In genomic region chr7:116730097-116731018, GRCh38 we compare ENCODE assay signal across 30 cellular contexts. TPM values are rescaled to one million over a fixed set of nuclear protein-coding genes. Genes with fewer than 3 reads are reported as not detected.
DNase-seq lines count a peak whose midpoint lies in the region; ATAC-seq, FAIRE-seq and TF ChIP-seq lines count a peak whose summit lies in the region.
"Had no signal": no experiment of that assay in that cellular context is flagged by ENCODE, and none has a peak within 500 bp of the region (broad histone marks: within the 10 kb centered on the region; RNA-seq: fewer than 3 reads in every experiment).

No MANE protein-coding gene starts in this region.

- in situ Hi-C loops in HepG2 (cut with HindIII; ENCODE audit: extremely low pct_ligation_motif_present, low pct_unique_long_range_greater_than_20kb): no loop called here

- ATAC-seq in PC-3: peak; percentile 81
- no peak for ATAC-seq in HepG2
- ATAC-seq in activated T-cell treated with anti-CD3 and anti-CD28 coated beads, Interleukin-2, amount 50 U/mL, for 4 hours: no peak
- ATAC-seq in GM21529 (IDR thresholded peaks at IDR 0.05; ENCODE audit: unreplicated experiment): no peak
- ATAC-seq: activated CD8-positive, alpha-beta T cell treated with anti-CD3 and anti-CD28 coated beads, Interleukin-2, amount 10 ng/mL, durations not matched to agents 7 days and 5 days; gastroesophageal sphincter; left cardiac atrium; right cardiac atrium had no signal

- H3K9ac ChIP-seq in PC-3 (ENCODE audit: low read length) (no peak overlapping the region), HepG2 (ENCODE audit: insufficient read depth, low read depth, low read length) (no peak overlapping the region)
- H3K9ac ChIP-seq: neural progenitor cell had no signal

- DNase-seq in activated CD4-positive, alpha-beta T cell treated with anti-CD3 and anti-CD28 coated beads, Interleukin-2, amount 10 ng/mL, durations not matched to agents 24 days and 14 days: peak; percentile 33
- no peak for DNase-seq in activated CD4-positive, alpha-beta T cell treated with anti-CD3 and anti-CD28 coated beads, Interleukin-2, amount 50 U/mL, for 4 hours
- DNase-seq in PC-3 (peak; percentile 82), HepG2 (ENCODE audit: low spot score) (no peak), HuH-7 (ENCODE audit: low spot score) (no peak), NCI-H1048 (lab: John Stamatoyannopoulos, UW) (no peak)
- no peak for DNase-seq in activated T-cell treated with anti-CD3 and anti-CD28 coated beads, Interleukin-2, amount 50 U/mL, for 4 hours
- DNase-seq: activated CD8-positive, alpha-beta T cell treated with anti-CD3 and anti-CD28 coated beads, Interleukin-2, amount 10 ng/mL, durations not matched to agents 7 days and 5 days; activated naive CD8-positive, alpha-beta T cell treated with anti-CD3 and anti-CD28 coated beads for 36 hours; anterior cingulate cortex; CD4-positive, alpha-beta memory T cell; H9; hippocampal formation; left cardiac atrium; NCI-H1105 treated with DMSO at 0.1 percent for 48 hours; NCI-H187 treated with DMSO at 0.1 percent for 48 hours; NCI-H345; right cardiac atrium; SHP77 treated with DMSO at 0.1 percent for 48 hours; stimulated activated CD4-positive, alpha-beta T cell treated with anti-CD3 and anti-CD28 coated beads, Interleukin-1b, Interleukin-23, amount 100 ng/mL, for 48 hours; testis had no signal

- no peaks in the 10 kb centered on the region for H3K4me1 Mint-ChIP-seq in activated CD4-positive, alpha-beta T cell treated with anti-CD3 and anti-CD28 coated beads, Interleukin-2, amount 10 ng/mL, durations not matched to agents 24 days and 14 days
- no peaks in the 10 kb centered on the region for H3K4me1 Mint-ChIP-seq in activated T-cell treated with anti-CD3 and anti-CD28 coated beads, Interleukin-2, amount 50 U/mL, for 4 hours (ENCODE audit: low read depth)
- H3K4me1 Mint-ChIP-seq: CD4-positive, alpha-beta memory T cell had no signal

- no peak overlapping the region; the same call in 1 of the 2 replicates for H3K27ac ChIP-seq in PC-3 (ENCODE audit: low read length)
- H3K27ac ChIP-seq in HepG2 (ENCODE audit: extremely low read length, insufficient read depth, low read length): no peak overlapping the region
- H3K27ac ChIP-seq: breast epithelium, gastroesophageal sphincter, neural progenitor cell, testis had no signal

- peaks cover 9% of the 10 kb centered on the region for H3K27me3 Mint-ChIP-seq in activated CD4-positive, alpha-beta T cell treated with anti-CD3 and anti-CD28 coated beads, Interleukin-2, amount 10 ng/mL, durations not matched to agents 24 days and 14 days
- peaks cover 9% of the 10 kb centered on the region for H3K27me3 Mint-ChIP-seq in activated T-cell treated with anti-CD3 and anti-CD28 coated beads, Interleukin-2, amount 50 U/mL, for 4 hours (ENCODE audit: low read depth)

- H3K4me3 Mint-ChIP-seq in activated CD4-positive, alpha-beta T cell treated with anti-CD3 and anti-CD28 coated beads, Interleukin-2, amount 10 ng/mL, durations not matched to agents 24 days and 14 days: no peak overlapping the region
- no peak overlapping the region for H3K4me3 Mint-ChIP-seq in activated T-cell treated with anti-CD3 and anti-CD28 coated beads, Interleukin-2, amount 50 U/mL, for 4 hours
- H3K4me3 Mint-ChIP-seq: activated CD8-positive, alpha-beta T cell treated with anti-CD3 and anti-CD28 coated beads, Interleukin-2, amount 10 ng/mL, durations not matched to agents 7 days and 5 days; activated naive CD8-positive, alpha-beta T cell treated with anti-CD3 and anti-CD28 coated beads for 36 hours; B cell; CD4-positive, alpha-beta memory T cell; H9; neural progenitor cell; stimulated activated naive CD8-positive, alpha-beta T cell treated with anti-CD3 and anti-CD28 coated beads, Interleukin-15, Interleukin-2, amounts not matched to agents 100 ng/mL and 50 ng/mL, for 24 hours; T-helper 2 cell treated with Interferon-gamma antibody and Interleukin-4, amounts not matched to agents 5 μg/mL and 100 μg/mL, for 36 hours had no signal

- no peak for TF ChIP-seq POLR2A in HepG2 (IDR thresholded peaks at IDR 0.05; ENCODE audit: insufficient read depth in 1 of 2, low read depth in 2 of 2, low read length in 2 of 2)

- TF ChIP-seq EP300 in HepG2 (IDR thresholded peaks at IDR 0.05; ENCODE audit: low read depth in 2 of 2, low read length in 2 of 2): no peak
- no peak for TF ChIP-seq EP300 in HepG2 (CRISPR knock-in tag; IDR thresholded peaks at IDR 0.05; ENCODE audit: borderline replicate concordance)

- intact Hi-C loops in activated CD4-positive, alpha-beta T cell treated with anti-CD3 and anti-CD28 coated beads, Interleukin-2, amount 10 ng/mL, durations not matched to agents 24 days and 14 days (cut with micrococcal nuclease): no loop called here
- intact Hi-C loops in PC-3 (cut with micrococcal nuclease): loop anchor here (1.0 kb wide), 1 partner anchor 55 kb away; no protein-coding TSS in a partner anchor
- intact Hi-C loops in HepG2 (cut with micrococcal nuclease; ENCODE audit: unreplicated experiment): no loop called here

- TF ChIP-seq CTCF in PC-3 (conservative IDR thresholded peaks at IDR 0.05; ENCODE audit: low read depth, low read length) (no peak), HepG2 (CRISPR knock-in tag; IDR thresholded peaks at IDR 0.05) (no peak)

- POLR2A ChIA-PET in PC-3 (lab: Charles Lee; ENCODE audit: unreplicated experiment) (interaction anchor here (0.6 kb wide), 1 partner anchor 38 kb away, joined by 5 read pairs; no protein-coding TSS in a partner anchor), HepG2 (lab: Yijun Ruan, JAX) (interaction anchor here (2.3 kb wide), 1 partner anchor 11 kb away, joined by 7 read pairs; no protein-coding TSS in a partner anchor)

- no peaks in the 10 kb centered on the region for H3K9me2 ChIP-seq in PC-3 (replicated peaks; ENCODE audit: low read length)

- BruUV-seq in PC-3 (replicated peaks; lab: Mats Ljungman, UMichigan) (no TSS peak), HepG2 (replicated peaks; lab: Mats Ljungman, UMichigan) (no TSS peak)

- no peak overlapping the region for H3K4me3 ChIP-seq in PC-3 (ENCODE audit: low read length)
- no peak overlapping the region for H3K4me3 ChIP-seq in HepG2 (replicated peaks in 1 of 3; ENCODE audit: insufficient read depth in 1 of 3, low read depth in 2 of 3, low read length in 3 of 3)
- H3K4me3 ChIP-seq: breast epithelium, gastroesophageal sphincter, neural progenitor cell, testis had no signal

- CTCF ChIA-PET in PC-3 (lab: Charles Lee) (no interaction called here), HepG2 (lab: Yijun Ruan, JAX; ENCODE audit: low intra/inter-chr PET ratio, low total read pairs) (no interaction called here)

- H4K20me1 ChIP-seq in PC-3 (ENCODE audit: low read length) (peaks cover 35% of the 10 kb centered on the region), HepG2 (ENCODE audit: insufficient read depth, low read length) (no peaks in the 10 kb centered on the region)

- no peaks in the 10 kb centered on the region for H3K36me3 Mint-ChIP-seq in activated CD4-positive, alpha-beta T cell treated with anti-CD3 and anti-CD28 coated beads, Interleukin-2, amount 10 ng/mL, durations not matched to agents 24 days and 14 days (ENCODE audit: low read depth)
- H3K36me3 Mint-ChIP-seq in activated T-cell treated with anti-CD3 and anti-CD28 coated beads, Interleukin-2, amount 50 U/mL, for 4 hours (ENCODE audit: insufficient read depth): no peaks in the 10 kb centered on the region
- H3K36me3 Mint-ChIP-seq: activated naive CD8-positive, alpha-beta T cell treated with anti-CD3 and anti-CD28 coated beads for 36 hours; CD4-positive, alpha-beta memory T cell; neural progenitor cell had no signal

- H3K27me3 ChIP-seq in PC-3 (ENCODE audit: low read length) (no peaks in the 10 kb centered on the region), HepG2 (ENCODE audit: control insufficient read depth in 1 of 2, insufficient read depth in 2 of 2, low read length in 2 of 2) (no peaks in the 10 kb centered on the region)
- H3K27me3 ChIP-seq: breast epithelium, gastroesophageal sphincter, neural progenitor cell, testis had no signal

- no peak overlapping the region for H2AFZ ChIP-seq in PC-3 (ENCODE audit: low read length)
- no peak overlapping the region for H2AFZ ChIP-seq in HepG2 (ENCODE audit: low read length)
- H2AFZ ChIP-seq: neural progenitor cell had no signal

- H3K4me2 ChIP-seq in PC-3 (ENCODE audit: low read length) (peak overlapping the region; percentile 26), HepG2 (ENCODE audit: low read depth, low read length) (0 out of 2 replicates have a peak overlapping the region, but pooled peaks have one; percentile 34)
- H3K4me2 ChIP-seq: neural progenitor cell had no signal

- peaks cover 79% of the 10 kb centered on the region for H3K79me2 ChIP-seq in PC-3 (ENCODE audit: low read length)
- H3K79me2 ChIP-seq in HepG2 (ENCODE audit: insufficient read depth, low read length): no peaks in the 10 kb centered on the region

- no peak overlapping the region for H3K27ac Mint-ChIP-seq in activated CD4-positive, alpha-beta T cell treated with anti-CD3 and anti-CD28 coated beads, Interleukin-2, amount 10 ng/mL, durations not matched to agents 24 days and 14 days
- H3K27ac Mint-ChIP-seq: activated CD8-positive, alpha-beta T cell treated with anti-CD3 and anti-CD28 coated beads, Interleukin-2, amount 10 ng/mL, durations not matched to agents 7 days and 5 days; activated naive CD8-positive, alpha-beta T cell treated with anti-CD3 and anti-CD28 coated beads for 36 hours; B cell; neural progenitor cell; stimulated activated naive CD8-positive, alpha-beta T cell treated with anti-CD3 and anti-CD28 coated beads, Interleukin-15, Interleukin-2, amounts not matched to agents 100 ng/mL and 50 ng/mL, for 24 hours; T-helper 2 cell treated with Interferon-gamma antibody and Interleukin-4, amounts not matched to agents 5 μg/mL and 100 μg/mL, for 36 hours had no signal

- H3K9me3 Mint-ChIP-seq in activated CD4-positive, alpha-beta T cell treated with anti-CD3 and anti-CD28 coated beads, Interleukin-2, amount 10 ng/mL, durations not matched to agents 24 days and 14 days: no peaks in the 10 kb centered on the region
- H3K9me3 Mint-ChIP-seq in activated T-cell treated with anti-CD3 and anti-CD28 coated beads, Interleukin-2, amount 50 U/mL, for 4 hours: no peaks in the 10 kb centered on the region
- H3K9me3 Mint-ChIP-seq: activated naive CD8-positive, alpha-beta T cell treated with anti-CD3 and anti-CD28 coated beads for 36 hours; CD4-positive, alpha-beta memory T cell; H9; neural progenitor cell; stimulated activated naive CD8-positive, alpha-beta T cell treated with anti-CD3 and anti-CD28 coated beads, Interleukin-15, Interleukin-2, amounts not matched to agents 100 ng/mL and 50 ng/mL, for 24 hours; T-helper 2 cell treated with Interferon-gamma antibody and Interleukin-4, amounts not matched to agents 5 μg/mL and 100 μg/mL, for 36 hours had no signal

- FAIRE-seq in HepG2 (lab: Jason Lieb, UNC): no peak
- FAIRE-seq: A204.1, urothelium cell line had no signal

- no peaks in the 10 kb centered on the region for H3K9me3 ChIP-seq in PC-3 (ENCODE audit: low read length)
- H3K9me3 ChIP-seq in HepG2 (ENCODE audit: low read length): no peaks in the 10 kb centered on the region
- H3K9me3 ChIP-seq: breast epithelium, gastroesophageal sphincter, testis had no signal

- TF ChIP-seq RAD21 in HepG2 (CRISPR knock-in tag; IDR thresholded peaks at IDR 0.05): no peak

- H3K4me1 ChIP-seq in PC-3 (ENCODE audit: insufficient read depth, low read length) (peaks cover 41% of the 10 kb centered on the region), HepG2 (ENCODE audit: insufficient read depth, low read length) (peaks cover 66% of the 10 kb centered on the region)
- H3K4me1 ChIP-seq: breast epithelium, neural progenitor cell, testis had no signal

- WGBS in HepG2 (ENCODE audit: low lambda C conversion rate): 90% methylated on average over 9 of the region's 9 CpGs

- peaks cover 3% of the 10 kb centered on the region for H3F3A ChIP-seq in PC-3 (ENCODE audit: low read length, unreplicated experiment)

- H3K36me3 ChIP-seq in PC-3 (ENCODE audit: low read depth, low read length): peaks cover 47% of the 10 kb centered on the region
- H3K36me3 ChIP-seq in HepG2 (replicated peaks in 1 of 2; ENCODE audit: control insufficient read depth in 1 of 2, insufficient read depth in 2 of 2, low read length in 2 of 2): peaks cover 3 to 13% of the 10 kb centered on the region in 2 experiments
- H3K36me3 ChIP-seq: breast epithelium, gastroesophageal sphincter, neural progenitor cell had no signal

RNA-seq across cellular contexts. Expression of gene MET, which starts 58.4 kb away (rescaled TPM):
- total RNA-seq in activated CD4-positive, alpha-beta T cell treated with anti-CD3 and anti-CD28 coated beads, Interleukin-2, amount 10 ng/mL, durations not matched to agents 24 days and 14 days: 2.2 and 2.3 TPM in 2 replicates
- total RNA-seq in PC-3 (2014; rRNA removed) (109 and 118 TPM in 2 replicates), HepG2 (2016; rRNA removed; fragmentation: Illumina TruSeq; extraction: Trizol) (23.3 and 31.5 TPM in 2 replicates)
- total RNA-seq in HepG2 (2016; cell fraction: cytosol; rRNA removed; fragmentation: Illumina TruSeq; extraction: Trizol; ENCODE audit: low read depth): 6.7 and 9.1 TPM in 2 replicates
- total RNA-seq in HepG2 (2016; cell fraction: insoluble cytoplasmic fraction; rRNA removed; fragmentation: Illumina TruSeq; extraction: Trizol): 22.2 and 30.9 TPM in 2 replicates
- 13.5 and 13.7 TPM in 2 replicates for total RNA-seq in HepG2 (2016; cell fraction: membrane; rRNA removed; fragmentation: Illumina TruSeq; extraction: Trizol)
- total RNA-seq in HepG2 (2016; cell fraction: nucleus; rRNA removed; fragmentation: Illumina TruSeq; extraction: Trizol): 41.6 and 49.0 TPM in 2 replicates
- polyA plus RNA-seq in HepG2 (2011; rRNA removed): 20.4 and 21.8 TPM in 2 replicates
- polyA plus RNA-seq in HepG2 (2011; cell fraction: cytosol; rRNA removed): 12.9 and 19.5 TPM in 2 replicates
- 10.0 and 10.1 TPM in 2 replicates for polyA plus RNA-seq in HepG2 (2011; cell fraction: nucleus; rRNA removed)
- polyA plus RNA-seq in HepG2 (2012): 29.8 and 37.6 TPM in 2 replicates
- polyA plus RNA-seq in HepG2 (2016; cell fraction: cytosol; fragmentation: Illumina TruSeq; extraction: Trizol; ENCODE audit: low read depth): 1.00 and 1.2 TPM in 2 replicates
- 12.2 TPM in 2 replicates for polyA plus RNA-seq in HepG2 (2016; cell fraction: insoluble cytoplasmic fraction; fragmentation: Illumina TruSeq; extraction: Trizol; ENCODE audit: low read depth)
- 2.8 and 2.9 TPM in 2 replicates for polyA plus RNA-seq in HepG2 (2016; cell fraction: membrane; fragmentation: Illumina TruSeq; extraction: Trizol; ENCODE audit: low read depth)
- 21.5 and 22.5 TPM in 2 replicates for polyA plus RNA-seq in HepG2 (2016; cell fraction: nucleus; fragmentation: Illumina TruSeq; extraction: Trizol; ENCODE audit: insufficient read depth, low read depth)
- 90.9 and 232 TPM in 2 replicates for polyA minus RNA-seq in HepG2 (2011; rRNA and poly(A)+ RNA removed; ENCODE audit: low replicate concordance)
- polyA minus RNA-seq in HepG2 (2011; cell fraction: cytosol; rRNA and poly(A)+ RNA removed): 55.1 and 63.9 TPM in 2 replicates
- 75.3 and 92.4 TPM in 2 replicates for polyA minus RNA-seq in HepG2 (2011; cell fraction: nucleus; rRNA and poly(A)+ RNA removed)
- 1 to 10 TPM in 2 of 3 donors, under 1 TPM in 1; 0.92 to 1.3 (median 1.1) TPM for total RNA-seq in activated T-cell treated with anti-CD3 and anti-CD28 coated beads, Interleukin-2, amount 50 U/mL, for 4 hours
- total RNA-seq: activated CD8-positive, alpha-beta T cell treated with anti-CD3 and anti-CD28 coated beads, Interleukin-2, amount 10 ng/mL, durations not matched to agents 7 days and 5 days had no signal
- polyA plus RNA-seq: CD4-positive, alpha-beta memory T cell had no signal

Comparison
In these comparisons a context has a peak if more than half of its experiments do, and no peak if none do; other contexts are left out.
1. DNase-seq: peak in activated CD4-positive, alpha-beta T cell treated with anti-CD3 and anti-CD28 coated beads, Interleukin-2, amount 10 ng/mL, durations not matched to agents 24 days and 14 days (single experiment) and PC-3 (single experiment); none in activated CD4-positive, alpha-beta T cell treated with anti-CD3 and anti-CD28 coated beads, Interleukin-2, amount 50 U/mL, for 4 hours (0 of 2), HepG2 (single experiment), activated T-cell treated with anti-CD3 and anti-CD28 coated beads, Interleukin-2, amount 50 U/mL, for 4 hours (single experiment), HuH-7 (single experiment) and NCI-H1048 (single experiment).